Comparison of ENCODE assay signal across 9 cellular contexts in genomic region chr16:88505405-88506082, GRCh38. TPM values are rescaled to one million over a fixed set of nuclear protein-coding genes. Genes with fewer than 3 reads are reported as not detected.
DNase-seq lines count a peak whose midpoint lies in the region; ATAC-seq and TF ChIP-seq lines count a peak whose summit lies in the region.
"Had no signal": no experiment of that assay in that cellular context is flagged by ENCODE, and none has a peak within 500 bp of the region (broad histone marks: within the 10 kb centered on the region; RNA-seq: fewer than 3 reads in every experiment).

No MANE protein-coding gene starts in this region.

- H3K4me1 ChIP-seq in Caco-2: peaks cover 65% of the 10 kb centered on the region

- peaks cover 1% of the 10 kb centered on the region; the same call in 1 of the 2 replicates for H3K36me3 ChIP-seq in Caco-2 (ENCODE audit: control insufficient read depth, insufficient read depth, low read length)
- H3K36me3 ChIP-seq: neutrophil had no signal

- peaks cover 36% of the 10 kb centered on the region for H3K4me1 Mint-ChIP-seq in Caco-2 (ENCODE audit: low read depth, unreplicated experiment)
- no peaks in the 10 kb centered on the region for H3K4me1 Mint-ChIP-seq in nephron

- TF ChIP-seq CTCF in Caco-2 (IDR thresholded peaks at IDR 0.05; ENCODE audit: insufficient read depth in 1 of 2, low read depth in 1 of 2, low read length in 1 of 2, severe bottlenecking in 1 of 2, unreplicated experiment in 1 of 2) (peak; percentile 14 to 24), nephron (IDR thresholded peaks at IDR 0.05; ENCODE audit: unreplicated experiment in 3 of 3) (peak; percentile 28 to 30 (median 29))

- no peaks in the 10 kb centered on the region for H3K9me3 ChIP-seq in Caco-2
- H3K9me3 ChIP-seq: neutrophil had no signal

- intact Hi-C loops in Caco-2 (cut with micrococcal nuclease; ENCODE audit: unreplicated experiment): no loop called here

- H3K4me3 Mint-ChIP-seq in Caco-2 (ENCODE audit: unreplicated experiment): no peak overlapping the region
- H3K4me3 Mint-ChIP-seq in nephron: no peak overlapping the region

- POLR2A ChIA-PET in Caco-2 (lab: Charles Lee): no interaction called here

- DNase-seq in Caco-2 (no peak), NCI-H1092 (lab: John Stamatoyannopoulos, UW) (peak; percentile 75), NCI-H2029 (lab: John Stamatoyannopoulos, UW) (no peak), inferior parietal cortex (ENCODE audit: extremely low spot score) (no peak)
- DNase-seq in activated CD4-positive, CD25-positive, alpha-beta regulatory T cell treated with anti-CD3 and anti-CD28 coated beads, Interleukin-2, amount 50 U/mL, for 72 hours: peak; percentile 55
- DNase-seq in central memory CD4-positive, alpha-beta T cell: peak; percentile 70

- no peak overlapping the region for H3K4me3 ChIP-seq in Caco-2 (ENCODE audit: low read depth, low read length)

- no TSS peak for BruUV-seq in Caco-2 (replicated peaks; lab: Mats Ljungman, UMichigan)

- no peak for ATAC-seq in HG02885 (IDR thresholded peaks at IDR 0.05; ENCODE audit: poor library complexity, unreplicated experiment)

- no peaks in the 10 kb centered on the region for H3K27me3 ChIP-seq in Caco-2 (replicated peaks; ENCODE audit: control insufficient read depth, insufficient read depth, low read length)

- H3K36me3 Mint-ChIP-seq in Caco-2 (ENCODE audit: insufficient read depth, unreplicated experiment) (peaks cover 54% of the 10 kb centered on the region), nephron (ENCODE audit: low read depth) (no peaks in the 10 kb centered on the region)

- H3K9me3 Mint-ChIP-seq in Caco-2 (ENCODE audit: unreplicated experiment) (no peaks in the 10 kb centered on the region), nephron (no peaks in the 10 kb centered on the region)

- H3K27ac Mint-ChIP-seq in Caco-2 (ENCODE audit: unreplicated experiment): peak overlapping the region; percentile 76
- H3K27ac Mint-ChIP-seq in nephron: no peak overlapping the region

- H3K27me3 Mint-ChIP-seq in Caco-2 (ENCODE audit: insufficient read depth, unreplicated experiment): no peaks in the 10 kb centered on the region
- H3K27me3 Mint-ChIP-seq in nephron (ENCODE audit: low read depth): no peaks in the 10 kb centered on the region

- CTCF ChIA-PET in Caco-2 (lab: Charles Lee): interaction anchor here (1.7 kb wide), 1 partner anchor 17 kb away, joined by 6 read pairs; no protein-coding TSS in a partner anchor

RNA-seq across cellular contexts. Expression of gene ZFPM1, which starts 52.5 kb away (rescaled TPM):
- 24.1 and 25.9 TPM in 2 replicates for total RNA-seq in Caco-2 (2022)

Comparison
In these comparisons a context has a peak if more than half of its experiments do, and no peak if none do; other contexts are left out.
1. DNase-seq: peak in NCI-H1092 (single experiment), activated CD4-positive, CD25-positive, alpha-beta regulatory T cell treated with anti-CD3 and anti-CD28 coated beads, Interleukin-2, amount 50 U/mL, for 72 hours (single experiment) and central memory CD4-positive, alpha-beta T cell (single experiment); none in Caco-2 (0 of 2), NCI-H2029 (single experiment) and inferior parietal cortex (single experiment).